20 cellular contexts compared by ENCODE assay signal in genomic region chr11:2994336-2994730, GRCh38. TPM values are rescaled to one million over a fixed set of nuclear protein-coding genes. Genes with fewer than 3 reads are reported as not detected.
A peak's percentile ranks its signal among the peaks of the same experiment; 100 is the strongest.
DNase-seq lines count a peak whose midpoint lies in the region; ATAC-seq, FAIRE-seq and TF ChIP-seq lines count a peak whose summit lies in the region.
"Had no signal": no experiment of that assay in that cellular context is flagged by ENCODE, and none has a peak within 500 bp of the region (broad histone marks: within the 10 kb centered on the region; RNA-seq: fewer than 3 reads in every experiment).

No MANE protein-coding gene starts in this region.

- peaks cover 14 to 19% (median 15%) of the 10 kb centered on the region in 3 donors for H3K4me1 ChIP-seq in pancreas

- CTCF ChIA-PET in activated naive CD4-positive, alpha-beta T cell treated with anti-CD3 and anti-CD28 coated beads for 36 hours (lab: Charles Lee), result interaction anchor here (1.1 kb wide), 1 partner anchor 18 kb away, joined by 3 read pairs; no protein-coding TSS in a partner anchor

- intact Hi-C loops in activated naive CD4-positive, alpha-beta T cell treated with anti-CD3 and anti-CD28 coated beads for 36 hours (cut with micrococcal nuclease), result loop anchor here (5.0 kb wide), 4 partner anchors 428 to 852 kb away; partner anchors contain the start of genes NUP98 and TRPM5
- intact Hi-C loops in pancreas (cut with DNase I), result no loop called here

- no peaks in the 10 kb centered on the region for H3K27me3 ChIP-seq in pancreas
- H3K27me3 ChIP-seq: right atrium auricular region, tibial artery had no signal

- WGBS in pancreas, 2 donors, result 76 to 86% methylated on average over 4 of the region's 4 CpGs

- no peak overlapping the region for H3K27ac Mint-ChIP-seq in activated naive CD4-positive, alpha-beta T cell treated with anti-CD3 and anti-CD28 coated beads for 36 hours
- H3K27ac Mint-ChIP-seq in T-helper 17 cell, result no peak overlapping the region
- H3K27ac Mint-ChIP-seq in immature natural killer cell, result no peak overlapping the region
- H3K27ac Mint-ChIP-seq: effector memory CD8-positive, alpha-beta T cell had no signal

- no peak for DNase-seq in activated naive CD4-positive, alpha-beta T cell treated with anti-CD3 and anti-CD28 coated beads for 36 hours
- no peak for DNase-seq in activated naive CD4-positive, alpha-beta T cell (lab: John Stamatoyannopoulos, UW)
- no peak for DNase-seq in T-helper 17 cell
- DNase-seq in immature natural killer cell, result no peak
- peak; percentile 18 for DNase-seq in stimulated activated CD8-positive, alpha-beta memory T cell treated with anti-CD3 and anti-CD28 coated beads, Interleukin-4, amount 100 ng/mL, for 48 hours
- DNase-seq in NCI-H1436 treated with DMSO at 0.1 percent for 48 hours (lab: John Stamatoyannopoulos, UW), result no peak
- no peak for DNase-seq in RCC 7860 (ENCODE audit: low spot score)
- no peak for DNase-seq in pancreas
- DNase-seq: activated gamma-delta T cell; DND-41; effector memory CD8-positive, alpha-beta T cell; midbrain; MV-4-11; NCI-H2029 treated with DMSO at 0.1 percent for 48 hours; NCI-H446 treated with DMSO at 0.1 percent for 48 hours; nucleus accumbens; stimulated activated CD4-positive, alpha-beta T cell treated with anti-CD3 and anti-CD28 coated beads, Interleukin-12 subunit alpha, Interleukin-12 subunit beta, amount 100 ng/mL, for 4 hours; tibial artery had no signal

- no peaks in the 10 kb centered on the region for H3K9me3 Mint-ChIP-seq in activated naive CD4-positive, alpha-beta T cell treated with anti-CD3 and anti-CD28 coated beads for 36 hours
- H3K9me3 Mint-ChIP-seq in immature natural killer cell, result no peaks in the 10 kb centered on the region
- H3K9me3 Mint-ChIP-seq: effector memory CD8-positive, alpha-beta T cell had no signal

- H3K36me3 ChIP-seq in pancreas, result no peaks in the 10 kb centered on the region
- H3K36me3 ChIP-seq: right atrium auricular region, tibial artery had no signal

- no peak overlapping the region for H3K4me3 ChIP-seq in pancreas
- H3K4me3 ChIP-seq: right atrium auricular region, tibial artery had no signal

- peaks cover 11% of the 10 kb centered on the region for H3K4me1 Mint-ChIP-seq in activated naive CD4-positive, alpha-beta T cell treated with anti-CD3 and anti-CD28 coated beads for 36 hours (ENCODE audit: low read depth)
- H3K4me1 Mint-ChIP-seq in T-helper 17 cell, result peaks cover 28% of the 10 kb centered on the region
- H3K4me1 Mint-ChIP-seq in immature natural killer cell, result peaks cover 22 to 30% of the 10 kb centered on the region in 2 donors

- H3K4me3 Mint-ChIP-seq in activated naive CD4-positive, alpha-beta T cell treated with anti-CD3 and anti-CD28 coated beads for 36 hours, result peak overlapping the region; percentile 26
- H3K4me3 Mint-ChIP-seq in T-helper 17 cell (peak overlapping the region; percentile 57), immature natural killer cell (peak overlapping the region in 4 of 5 donors; percentile 14 to 35 (median 20))
- H3K4me3 Mint-ChIP-seq: effector memory CD8-positive, alpha-beta T cell had no signal

- TF ChIP-seq CTCF in pancreas (IDR thresholded peaks at IDR 0.05), result no peak

- no peak for ATAC-seq in T-helper 17 cell
- ATAC-seq in pancreas, result no peak
- ATAC-seq: effector memory CD8-positive, alpha-beta T cell had no signal

- no peak for FAIRE-seq in RCC 7860 (lab: Jason Lieb, UNC)
- FAIRE-seq in pancreas (lab: Jason Lieb, UNC), result no peak

- H3K27me3 Mint-ChIP-seq in activated naive CD4-positive, alpha-beta T cell treated with anti-CD3 and anti-CD28 coated beads for 36 hours (ENCODE audit: low read depth), result no peaks in the 10 kb centered on the region
- H3K27me3 Mint-ChIP-seq in T-helper 17 cell (no peaks in the 10 kb centered on the region), immature natural killer cell (ENCODE audit: low read depth in 3 of 3) (peaks cover 11 to 12% (median 12%) of the 10 kb centered on the region in 3 donors)
- H3K27me3 Mint-ChIP-seq: effector memory CD8-positive, alpha-beta T cell had no signal

- H3K27ac ChIP-seq in pancreas, result no peak overlapping the region
- H3K27ac ChIP-seq: KMS-11, right atrium auricular region, tibial artery had no signal

- H3K9me3 ChIP-seq in T-helper 17 cell (ENCODE audit: control insufficient read depth, low read length, poor library complexity, severe bottlenecking) (no peaks in the 10 kb centered on the region), pancreas (no peaks in the 10 kb centered on the region)
- H3K9me3 ChIP-seq: right atrium auricular region, tibial artery had no signal

- peaks cover 14% of the 10 kb centered on the region for H3K36me3 Mint-ChIP-seq in activated naive CD4-positive, alpha-beta T cell treated with anti-CD3 and anti-CD28 coated beads for 36 hours (ENCODE audit: low read depth)
- H3K36me3 Mint-ChIP-seq in T-helper 17 cell (ENCODE audit: low read depth) (peaks cover 5% of the 10 kb centered on the region), immature natural killer cell (no peaks in the 10 kb centered on the region)

RNA-seq across cellular contexts. Expression of gene NAP1L4, which starts 2.2 kb away (rescaled TPM):
- total RNA-seq in activated naive CD4-positive, alpha-beta T cell treated with anti-CD3 and anti-CD28 coated beads for 36 hours, result 100 to 1,000 TPM; 240 to 245 TPM
- total RNA-seq in T-helper 17 cell (100 to 1,000 TPM; 229 to 275 TPM), pancreas (10 to 100 TPM; 29.3 to 67.4 (median 40.9) TPM)
- polyA plus RNA-seq in immature natural killer cell (100 to 1,000 TPM; 131 to 157 (median 139) TPM), pancreas (10 to 100 TPM; 40.9 to 52.5 TPM)
